ENCODE assay signal across 17 cellular contexts in genomic region chr9:99590879-99591278, GRCh38.
DNase-seq lines count a peak whose midpoint lies in the region; ATAC-seq and TF ChIP-seq lines count a peak whose summit lies in the region.
"Had no signal": no experiment of that assay in that cellular context is flagged by ENCODE, and none has a peak within 500 bp of the region (broad histone marks: within the 10 kb centered on the region; RNA-seq: fewer than 3 reads in every experiment).

No MANE protein-coding gene starts in this region.

- TF ChIP-seq POLR2A in spleen (IDR thresholded peaks at IDR 0.05), result no peak

- H3K27me3 ChIP-seq in left ventricle myocardium inferior (ENCODE audit: low read depth) (no peaks in the 10 kb centered on the region), spleen (replicated peaks in 1 of 7) (no peaks in the 10 kb centered on the region)
- H3K27me3 ChIP-seq: Peyer's patch had no signal

- intact Hi-C loops in Right ventricle myocardium superior (cut with DNase I) (no loop called here), left ventricle myocardium inferior (cut with micrococcal nuclease) (no loop called here), spleen (cut with DNase I; ENCODE audit: low total_unique reads) (no loop called here)

- H3K4me1 ChIP-seq in left ventricle myocardium inferior (peaks cover 5% of the 10 kb centered on the region), spleen (peaks cover 0 to 28% (median 6%) of the 10 kb centered on the region in 6 donors)
- H3K4me1 ChIP-seq: Peyer's patch had no signal

- 4 to 33% (median 7%) methylated on average over 1 of the region's 1 CpG for WGBS in spleen, 5 donors

- H3K27ac Mint-ChIP-seq in endothelial cell (ENCODE audit: unreplicated experiment), result peak overlapping the region; percentile 62

- H3K9me3 ChIP-seq in left ventricle myocardium inferior (replicated peaks) (no peaks in the 10 kb centered on the region), spleen (no peaks in the 10 kb centered on the region)
- H3K9me3 ChIP-seq: Peyer's patch had no signal

- no peak for TF ChIP-seq CTCF in left ventricle myocardium inferior (IDR thresholded peaks at IDR 0.05; ENCODE audit: borderline replicate concordance)
- no peak for TF ChIP-seq CTCF in endothelial cell (IDR thresholded peaks at IDR 0.05; ENCODE audit: unreplicated experiment)
- TF ChIP-seq CTCF in spleen (IDR thresholded peaks at IDR 0.05 in 8 of 11, conservative IDR thresholded peaks at IDR 0.05 in 3 of 11), result no peak

- no peaks in the 10 kb centered on the region for H3K9me3 Mint-ChIP-seq in endothelial cell (ENCODE audit: unreplicated experiment)
- H3K9me3 Mint-ChIP-seq: natural killer cell had no signal

- DNase-seq in Right ventricle myocardium superior (no peak), left ventricle myocardium inferior (no peak), NOMO-1 treated with dmso at 0.1 percent for 144 hours (lab: John Stamatoyannopoulos, UW; ENCODE audit: unreplicated experiment) (peak; percentile 58), endothelial cell (ENCODE audit: low spot score) (no peak), spleen (no peak), T-helper 9 cell (no peak), NCI-H2029 (lab: John Stamatoyannopoulos, UW) (no peak)
- no peak for DNase-seq in stimulated activated CD4-positive, alpha-beta T cell treated with anti-CD3 and anti-CD28 coated beads, Interleukin-2, amount 100 ng/mL, for 24 hours
- DNase-seq: activated CD4-positive, alpha-beta T cell treated with anti-CD3 and anti-CD28 coated beads, Interleukin-2, amount 50 U/mL, for 1 hour; GM23248; natural killer cell; NCI-H1417; NCI-H446; Peyer's patch; stimulated activated CD4-positive, alpha-beta T cell treated with anti-CD3 and anti-CD28 coated beads, Interleukin-2, amount 100 ng/mL, for 48 hours; T-helper 2 cell had no signal

- no peaks in the 10 kb centered on the region for H3K27me3 Mint-ChIP-seq in endothelial cell (ENCODE audit: unreplicated experiment)

- peaks cover 7% of the 10 kb centered on the region for H3K4me1 Mint-ChIP-seq in endothelial cell (ENCODE audit: unreplicated experiment)

- ATAC-seq in Right ventricle myocardium superior (ENCODE audit: poor library complexity), result peak; percentile 51

- no peak overlapping the region for H3K4me3 Mint-ChIP-seq in endothelial cell (ENCODE audit: unreplicated experiment)
- H3K4me3 Mint-ChIP-seq: natural killer cell had no signal

- H3K4me3 ChIP-seq in left ventricle myocardium inferior (no peak overlapping the region), spleen (no peak overlapping the region)
- H3K4me3 ChIP-seq: GM23248, Peyer's patch had no signal

- no peaks in the 10 kb centered on the region for H3K36me3 Mint-ChIP-seq in endothelial cell (ENCODE audit: low read depth, unreplicated experiment)
- H3K36me3 Mint-ChIP-seq: natural killer cell had no signal

- H3K36me3 ChIP-seq in left ventricle myocardium inferior (no peaks in the 10 kb centered on the region), spleen (no peaks in the 10 kb centered on the region)
- H3K36me3 ChIP-seq: Peyer's patch had no signal

- H3K27ac ChIP-seq in left ventricle myocardium inferior (replicated peaks), result no peak overlapping the region
- H3K27ac ChIP-seq in spleen, result peak overlapping the region in 5 of 8 donors; percentile 8 to 75 (median 39)
- H3K27ac ChIP-seq: 22Rv1, GM23248 had no signal
